ENCODE assay signal across 1 cellular context in the genomic region with DNA sequence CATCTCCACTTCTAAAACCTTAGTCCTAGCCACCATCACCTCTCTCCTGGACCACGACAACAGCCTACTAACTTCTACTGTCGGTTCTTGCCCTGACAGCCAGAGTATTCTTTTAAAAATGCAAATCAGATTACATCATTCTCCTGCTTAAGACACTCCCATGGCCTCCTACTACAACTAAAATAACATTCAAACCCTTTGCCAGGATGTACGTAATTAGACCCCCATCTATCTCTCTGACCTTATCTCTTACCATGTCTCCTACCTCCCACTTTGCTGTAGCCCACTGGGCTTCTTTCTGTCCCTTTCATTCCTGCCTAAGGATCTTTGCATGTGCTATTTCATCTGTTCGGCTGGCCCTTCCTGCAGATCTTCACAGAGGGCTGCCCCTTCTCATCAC.
TF ChIP-seq lines count a peak whose summit lies in the region.

No MANE protein-coding gene starts in this region.

TF ChIP-seq in HEK293, 187 proteins besides CTCF, POLR2A, EP300 and RAD21 (continued from another document):
- TF ChIP-seq ZNF654 (tag by site-specific recombination; IDR thresholded peaks at IDR 0.05; ENCODE audit: low read depth) (no peak), ZSCAN30 (tag by site-specific recombination; IDR thresholded peaks at IDR 0.05) (no peak), ZNF830 (tag by site-specific recombination; IDR thresholded peaks at IDR 0.05; ENCODE audit: low read depth) (no peak), ZNF501 (tag by site-specific recombination; IDR thresholded peaks at IDR 0.05) (no peak), ZEB2 (tag by site-specific recombination; IDR thresholded peaks at IDR 0.05) (0 out of 2 replicates have a peak, but pooled peaks have one; percentile 51), ZNF837 (tag by site-specific recombination; IDR thresholded peaks at IDR 0.05) (no peak), ZIC2 (tag by site-specific recombination; IDR thresholded peaks at IDR 0.05) (peak; percentile 32; the same call in 1 of the 2 replicates), ZNF114 (tag by site-specific recombination; IDR thresholded peaks at IDR 0.05) (no peak), ZNF211 (tag by site-specific recombination; IDR thresholded peaks at IDR 0.05; ENCODE audit: low read depth) (no peak), ZFHX2 (tag by site-specific recombination; conservative IDR thresholded peaks at IDR 0.05) (peak; percentile 62), ZSCAN16 (tag by site-specific recombination; IDR thresholded peaks at IDR 0.05) (no peak), GLI2 (tag by site-specific recombination; IDR thresholded peaks at IDR 0.05; ENCODE audit: borderline replicate concordance, low read depth) (no peak), ZNF792 (tag by site-specific recombination; IDR thresholded peaks at IDR 0.05) (no peak), ZNF292 (tag by site-specific recombination; IDR thresholded peaks at IDR 0.05; ENCODE audit: borderline replicate concordance, low read depth) (no peak), SP7 (tag by site-specific recombination; IDR thresholded peaks at IDR 0.05) (no peak), ZNF112 (tag by site-specific recombination; IDR thresholded peaks at IDR 0.05) (no peak), ZXDB (tag by site-specific recombination; IDR thresholded peaks at IDR 0.05) (0 out of 2 replicates have a peak, but pooled peaks have one; percentile 43), ZNF2 (tag by site-specific recombination; IDR thresholded peaks at IDR 0.05) (peak; percentile 61; the same call in 1 of the 2 replicates), ZNF549 (tag by site-specific recombination; IDR thresholded peaks at IDR 0.05) (no peak), ZNF514 (tag by site-specific recombination; IDR thresholded peaks at IDR 0.05) (no peak), ZNF660 (tag by site-specific recombination; IDR thresholded peaks at IDR 0.05) (no peak), ZNF138 (tag by site-specific recombination; IDR thresholded peaks at IDR 0.05; ENCODE audit: borderline replicate concordance) (no peak), WT1 (tag by site-specific recombination; IDR thresholded peaks at IDR 0.05) (no peak), ZNF530 (tag by site-specific recombination; IDR thresholded peaks at IDR 0.05; ENCODE audit: low read depth) (no peak), ZNF169 (tag by site-specific recombination; IDR thresholded peaks at IDR 0.05) (no peak), ZNF223 (tag by site-specific recombination; IDR thresholded peaks at IDR 0.05) (no peak), ZNF510 (tag by site-specific recombination; IDR thresholded peaks at IDR 0.05; ENCODE audit: insufficient replicate concordance) (no peak), ZNF423 (tag by site-specific recombination; IDR thresholded peaks at IDR 0.05) (no peak), BCL11B (tag by site-specific recombination; IDR thresholded peaks at IDR 0.05; ENCODE audit: low read depth) (no peak), ZNF658 (tag by site-specific recombination; IDR thresholded peaks at IDR 0.05) (no peak), ZNF302 (tag by site-specific recombination; IDR thresholded peaks at IDR 0.05; ENCODE audit: low read depth) (no peak), KLF8 (tag by site-specific recombination; IDR thresholded peaks at IDR 0.05) (no peak), ZNF394 (tag by site-specific recombination; IDR thresholded peaks at IDR 0.05; ENCODE audit: borderline replicate concordance) (no peak), ZNF221 (tag by site-specific recombination; IDR thresholded peaks at IDR 0.05; ENCODE audit: borderline replicate concordance) (no peak)
- TF ChIP-seq, protein P1, sequence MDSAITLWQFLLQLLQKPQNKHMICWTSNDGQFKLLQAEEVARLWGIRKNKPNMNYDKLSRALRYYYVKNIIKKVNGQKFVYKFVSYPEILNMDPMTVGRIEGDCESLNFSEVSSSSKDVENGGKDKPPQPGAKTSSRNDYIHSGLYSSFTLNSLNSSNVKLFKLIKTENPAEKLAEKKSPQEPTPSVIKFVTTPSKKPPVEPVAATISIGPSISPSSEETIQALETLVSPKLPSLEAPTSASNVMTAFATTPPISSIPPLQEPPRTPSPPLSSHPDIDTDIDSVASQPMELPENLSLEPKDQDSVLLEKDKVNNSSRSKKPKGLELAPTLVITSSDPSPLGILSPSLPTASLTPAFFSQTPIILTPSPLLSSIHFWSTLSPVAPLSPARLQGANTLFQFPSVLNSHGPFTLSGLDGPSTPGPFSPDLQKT (IDR thresholded peaks at IDR 0.05; ENCODE audit: borderline replicate concordance, low read depth, low read length), result no peak
- TF ChIP-seq, protein P2, sequence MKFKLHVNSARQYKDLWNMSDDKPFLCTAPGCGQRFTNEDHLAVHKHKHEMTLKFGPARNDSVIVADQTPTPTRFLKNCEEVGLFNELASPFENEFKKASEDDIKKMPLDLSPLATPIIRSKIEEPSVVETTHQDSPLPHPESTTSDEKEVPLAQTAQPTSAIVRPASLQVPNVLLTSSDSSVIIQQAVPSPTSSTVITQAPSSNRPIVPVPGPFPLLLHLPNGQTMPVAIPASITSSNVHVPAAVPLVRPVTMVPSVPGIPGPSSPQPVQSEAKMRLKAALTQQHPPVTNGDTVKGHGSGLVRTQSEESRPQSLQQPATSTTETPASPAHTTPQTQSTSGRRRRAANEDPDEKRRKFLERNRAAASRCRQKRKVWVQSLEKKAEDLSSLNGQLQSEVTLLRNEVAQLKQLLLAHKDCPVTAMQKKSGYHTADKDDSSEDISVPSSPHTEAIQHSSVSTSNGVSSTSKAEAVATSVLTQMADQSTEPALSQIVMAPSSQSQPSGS (tag by site-specific recombination; IDR thresholded peaks at IDR 0.05; ENCODE audit: low read depth), result peak; percentile 81; the same call in 1 of the 2 replicates
- TF ChIP-seq, protein P3, sequence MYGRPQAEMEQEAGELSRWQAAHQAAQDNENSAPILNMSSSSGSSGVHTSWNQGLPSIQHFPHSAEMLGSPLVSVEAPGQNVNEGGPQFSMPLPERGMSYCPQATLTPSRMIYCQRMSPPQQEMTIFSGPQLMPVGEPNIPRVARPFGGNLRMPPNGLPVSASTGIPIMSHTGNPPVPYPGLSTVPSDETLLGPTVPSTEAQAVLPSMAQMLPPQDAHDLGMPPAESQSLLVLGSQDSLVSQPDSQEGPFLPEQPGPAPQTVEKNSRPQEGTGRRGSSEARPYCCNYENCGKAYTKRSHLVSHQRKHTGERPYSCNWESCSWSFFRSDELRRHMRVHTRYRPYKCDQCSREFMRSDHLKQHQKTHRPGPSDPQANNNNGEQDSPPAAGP (tag by site-specific recombination; IDR thresholded peaks at IDR 0.05), result no peak
- TF ChIP-seq, protein P4, sequence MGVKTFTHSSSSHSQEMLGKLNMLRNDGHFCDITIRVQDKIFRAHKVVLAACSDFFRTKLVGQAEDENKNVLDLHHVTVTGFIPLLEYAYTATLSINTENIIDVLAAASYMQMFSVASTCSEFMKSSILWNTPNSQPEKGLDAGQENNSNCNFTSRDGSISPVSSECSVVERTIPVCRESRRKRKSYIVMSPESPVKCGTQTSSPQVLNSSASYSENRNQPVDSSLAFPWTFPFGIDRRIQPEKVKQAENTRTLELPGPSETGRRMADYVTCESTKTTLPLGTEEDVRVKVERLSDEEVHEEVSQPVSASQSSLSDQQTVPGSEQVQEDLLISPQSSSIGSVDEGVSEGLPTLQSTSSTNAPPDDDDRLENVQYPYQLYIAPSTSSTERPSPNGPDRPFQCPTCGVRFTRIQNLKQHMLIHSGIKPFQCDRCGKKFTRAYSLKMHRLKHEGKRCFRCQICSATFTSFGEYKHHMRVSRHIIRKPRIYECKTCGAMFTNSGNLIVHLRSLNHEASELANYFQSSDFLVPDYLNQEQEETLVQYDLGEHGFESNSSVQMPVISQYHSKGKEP (tag by site-specific recombination; IDR thresholded peaks at IDR 0.05), result no peak
- TF ChIP-seq, protein P5, sequence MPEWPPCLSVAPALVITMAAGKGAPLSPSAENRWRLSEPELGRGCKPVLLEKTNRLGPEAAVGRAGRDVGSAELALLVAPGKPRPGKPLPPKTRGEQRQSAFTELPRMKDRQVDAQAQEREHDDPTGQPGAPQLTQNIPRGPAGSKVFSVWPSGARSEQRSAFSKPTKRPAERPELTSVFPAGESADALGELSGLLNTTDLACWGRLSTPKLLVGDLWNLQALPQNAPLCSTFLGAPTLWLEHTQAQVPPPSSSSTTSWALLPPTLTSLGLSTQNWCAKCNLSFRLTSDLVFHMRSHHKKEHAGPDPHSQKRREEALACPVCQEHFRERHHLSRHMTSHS (tag by site-specific recombination; IDR thresholded peaks at IDR 0.05), result no peak
- TF ChIP-seq, protein P6, sequence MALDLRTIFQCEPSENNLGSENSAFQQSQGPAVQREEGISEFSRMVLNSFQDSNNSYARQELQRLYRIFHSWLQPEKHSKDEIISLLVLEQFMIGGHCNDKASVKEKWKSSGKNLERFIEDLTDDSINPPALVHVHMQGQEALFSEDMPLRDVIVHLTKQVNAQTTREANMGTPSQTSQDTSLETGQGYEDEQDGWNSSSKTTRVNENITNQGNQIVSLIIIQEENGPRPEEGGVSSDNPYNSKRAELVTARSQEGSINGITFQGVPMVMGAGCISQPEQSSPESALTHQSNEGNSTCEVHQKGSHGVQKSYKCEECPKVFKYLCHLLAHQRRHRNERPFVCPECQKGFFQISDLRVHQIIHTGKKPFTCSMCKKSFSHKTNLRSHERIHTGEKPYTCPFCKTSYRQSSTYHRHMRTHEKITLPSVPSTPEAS (tag by site-specific recombination; IDR thresholded peaks at IDR 0.05), result no peak
